Comparison of ENCODE assay signal across 21 cellular contexts in the genomic region with DNA sequence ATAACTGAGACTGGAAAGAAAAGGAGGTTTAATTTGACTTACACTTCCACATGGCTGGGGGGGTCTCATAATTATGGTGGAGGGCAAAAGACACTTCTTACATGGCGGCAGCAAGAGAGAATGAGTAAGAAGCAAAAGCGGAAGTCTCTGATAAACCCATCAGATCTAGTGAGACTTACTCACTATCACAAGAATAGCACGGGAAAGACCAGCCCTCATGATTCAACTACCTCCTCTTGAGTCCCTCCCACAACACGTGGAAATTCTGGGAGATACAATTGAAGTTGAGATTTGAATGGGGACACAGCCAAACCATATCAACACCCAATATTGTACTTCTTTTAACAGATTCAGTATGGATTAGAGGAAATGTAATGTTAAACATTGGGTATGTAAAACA.
"Had no signal": no experiment of that assay in that cellular context is flagged by ENCODE, and none has a peak within 500 bp of the region (broad histone marks: within the 10 kb centered on the region; RNA-seq: fewer than 3 reads in every experiment).

No MANE protein-coding gene starts in this region.

- H3K4me1 Mint-ChIP-seq: T-helper 17 cell had no signal

- H3K36me3 ChIP-seq: Peyer's patch, SJCRH30 had no signal

- H3K27ac Mint-ChIP-seq: T-helper 17 cell had no signal

- H3K4me1 ChIP-seq: Peyer's patch had no signal

- ATAC-seq: HepG2, PC-3, Right ventricle myocardium inferior, SK-N-SH treated with all-trans-retinoic acid at 6 μM for 48 hours, T-helper 17 cell had no signal

- H3K27me3 Mint-ChIP-seq: T-helper 17 cell had no signal

- DNase-seq: NCI-H1092 treated with DMSO at 0.1 percent for 48 hours, NCI-H1436, NCI-H187, NCI-H2029, NCI-H2081 treated with DMSO at 0.1 percent for 48 hours, NCI-H2171, NCI-H226, NCI-H446, NCI-H510A, NCI-H524 treated with DMSO at 0.1 percent for 48 hours, NCI-H69, NCI-H774, PC-3, Peyer's patch, SHP77 treated with DMSO at 0.1 percent for 48 hours, SJCRH30, T-helper 1 cell, T-helper 17 cell had no signal

- H3K27ac ChIP-seq: Peyer's patch, SJCRH30 had no signal

- H3K4me3 Mint-ChIP-seq: T-helper 17 cell had no signal

- H3K27me3 ChIP-seq: Peyer's patch, SJCRH30 had no signal

- H3K4me3 ChIP-seq: Peyer's patch, SJCRH30 had no signal
